ENCODE assay signal across 8 cellular contexts in the genomic region with DNA sequence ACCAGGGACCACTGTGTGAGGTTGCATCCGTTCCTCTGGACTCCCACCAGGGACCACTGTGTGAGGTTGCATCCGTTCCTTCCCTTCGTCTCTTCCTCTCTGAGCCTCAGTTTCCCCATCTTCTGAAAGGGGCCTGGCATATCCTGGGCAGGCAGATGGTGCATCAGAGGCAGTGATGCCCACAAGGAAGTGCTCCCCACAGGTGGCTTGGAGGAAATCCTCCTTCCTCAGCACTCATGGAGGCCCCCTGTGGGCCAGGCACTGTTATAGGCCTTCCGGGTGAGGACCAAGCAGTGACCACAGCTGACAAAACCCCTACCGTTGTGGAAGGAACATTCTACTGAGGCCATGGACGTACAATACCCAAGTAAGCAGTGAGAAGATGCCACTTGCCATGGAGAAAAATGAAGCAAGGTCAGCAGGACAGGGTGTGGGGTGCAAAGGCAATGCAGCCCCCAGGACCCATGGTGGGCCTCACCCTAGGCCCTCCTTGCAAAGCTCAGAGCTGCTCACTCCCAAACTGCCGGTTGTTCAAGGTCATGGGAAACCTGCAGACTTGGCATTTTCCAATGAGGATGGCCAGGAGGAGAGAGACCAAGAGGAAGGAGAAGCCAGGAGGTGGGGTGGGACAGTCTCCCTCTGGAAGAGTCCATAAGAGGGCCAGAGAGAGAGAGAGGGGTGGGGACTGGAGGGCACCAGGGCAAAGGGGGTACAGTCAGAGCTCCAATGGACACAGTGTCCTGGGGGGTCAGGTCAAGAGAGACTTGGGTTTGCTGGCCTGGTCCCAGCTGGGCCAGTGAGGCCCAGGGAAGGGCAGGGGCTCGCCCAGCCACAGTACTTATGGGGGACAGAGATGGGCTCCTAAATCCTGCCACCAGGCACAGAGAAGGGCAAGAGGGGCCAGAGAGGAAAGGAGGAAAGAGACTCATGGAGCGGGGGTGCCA. TPM values are rescaled to one million over a fixed set of nuclear protein-coding genes. Genes with fewer than 3 reads are reported as not detected.
DNase-seq lines count a peak whose midpoint lies in the region; ATAC-seq, FAIRE-seq and TF ChIP-seq lines count a peak whose summit lies in the region.

No MANE protein-coding gene starts in this region.

- no peaks in the 10 kb centered on the region for H3K79me2 ChIP-seq in Karpas-422 (ENCODE audit: low read length)
- peaks cover 20% of the 10 kb centered on the region for H3K79me2 ChIP-seq in HepG2 (ENCODE audit: insufficient read depth, low read length)

- H4K20me1 ChIP-seq in Karpas-422 (ENCODE audit: insufficient read depth, low read depth, low read length) (no peaks in the 10 kb centered on the region), HepG2 (ENCODE audit: insufficient read depth, low read length) (no peaks in the 10 kb centered on the region)

- CTCF ChIA-PET in MCF 10A (lab: Yijun Ruan, JAX) (interaction anchor here (0.5 to 1.1 kb wide), 4 partner anchors 10 to 743 kb away, joined by 3 to 6 read pairs (median 4); no protein-coding TSS in a partner anchor), HepG2 (lab: Yijun Ruan, JAX; ENCODE audit: low intra/inter-chr PET ratio, low total read pairs) (interaction anchor here (0.9 to 1.0 kb wide), 2 partner anchors 41 to 430 kb away, joined by 3 read pairs; no protein-coding TSS in a partner anchor)

- no peak overlapping the region for H2AFZ ChIP-seq in Karpas-422 (ENCODE audit: low read length)
- H2AFZ ChIP-seq in HepG2 (ENCODE audit: low read length): no peak overlapping the region

- peak overlapping the region; percentile 96 for H3K27ac Mint-ChIP-seq in MCF 10A (ENCODE audit: low read depth, unreplicated experiment)

- no peak overlapping the region for H3K27ac ChIP-seq in Karpas-422 (ENCODE audit: low read length)
- H3K27ac ChIP-seq in HepG2 (ENCODE audit: extremely low read length, insufficient read depth, low read length): peak overlapping the region; percentile 80
- H3K27ac ChIP-seq in tibial artery: peak overlapping the region; percentile 91 to 92

- H3K9ac ChIP-seq in Karpas-422 (ENCODE audit: low read length): no peak overlapping the region
- peak overlapping the region; percentile 75 for H3K9ac ChIP-seq in HepG2 (ENCODE audit: insufficient read depth, low read depth, low read length)

- no peak for TF ChIP-seq POLR2A in HepG2 (IDR thresholded peaks at IDR 0.05; ENCODE audit: insufficient read depth in 1 of 2, low read depth in 2 of 2, low read length in 2 of 2)

- H3K9me3 ChIP-seq in Karpas-422 (ENCODE audit: low read length): no peaks in the 10 kb centered on the region
- H3K9me3 ChIP-seq in HepG2 (ENCODE audit: low read length): peaks cover 7% of the 10 kb centered on the region; the same call in 1 of the 2 replicates
- H3K9me3 ChIP-seq in tibial artery: no peaks in the 10 kb centered on the region

- TF ChIP-seq CTCF in MCF 10A (IDR thresholded peaks at IDR 0.05; ENCODE audit: unreplicated experiment): no peak
- peak; percentile 75 for TF ChIP-seq CTCF in HepG2 (CRISPR knock-in tag; IDR thresholded peaks at IDR 0.05)
- TF ChIP-seq CTCF in tibial artery (IDR thresholded peaks at IDR 0.05): peak in 1 of 2 experiments; percentile 45

- BruUV-seq in MCF 10A (replicated peaks; lab: Mats Ljungman, UMichigan) (no TSS peak), HepG2 (replicated peaks; lab: Mats Ljungman, UMichigan) (TSS peak; percentile 55)

- intact Hi-C loops in MCF 10A (cut with micrococcal nuclease) (loop anchor here (5.0 kb wide), 1 partner anchor 67 kb away; no protein-coding TSS in a partner anchor), HepG2 (cut with micrococcal nuclease; ENCODE audit: unreplicated experiment) (loop anchor here (2.0 to 5.0 kb wide), 4 partner anchors 27 to 82 kb away; no protein-coding TSS in a partner anchor), tibial artery (cut with DNase I; ENCODE audit: low total_unique reads) (no loop called here)

- H3K36me3 Mint-ChIP-seq in MCF 10A (ENCODE audit: insufficient read depth, unreplicated experiment): no peaks in the 10 kb centered on the region

- H3K9me2 ChIP-seq in Karpas-422 (replicated peaks; ENCODE audit: insufficient read depth, low read length): no peaks in the 10 kb centered on the region

- H3K27me3 ChIP-seq in Karpas-422 (ENCODE audit: low read length): no peaks in the 10 kb centered on the region
- no peaks in the 10 kb centered on the region; a peak in 1 of 5 replicates for H3K27me3 ChIP-seq in HepG2 (ENCODE audit: control insufficient read depth in 1 of 2, insufficient read depth in 2 of 2, low read length in 2 of 2)
- H3K27me3 ChIP-seq in tibial artery: no peaks in the 10 kb centered on the region

- DNase-seq in COLO668 (lab: John Stamatoyannopoulos, UW; ENCODE audit: unreplicated experiment): peak; percentile 15
- peak; percentile 45 for DNase-seq in Karpas-422
- peak; percentile 44 for DNase-seq in MCF 10A (ENCODE audit: unreplicated experiment)
- DNase-seq in HepG2 (ENCODE audit: low spot score): peak; percentile 56
- no peak for DNase-seq in tibial artery
- no peak for DNase-seq in NCI-H1436 (lab: John Stamatoyannopoulos, UW)
- DNase-seq in NK-92 treated with Interleukin-12 subunit alpha and Interleukin-12 subunit beta, amount 100 ng/mL, for 24 hours (lab: John Stamatoyannopoulos, UW): no peak

- H3K4me1 Mint-ChIP-seq in MCF 10A (ENCODE audit: insufficient read depth, unreplicated experiment): peaks cover 25% of the 10 kb centered on the region

- no peaks in the 10 kb centered on the region for H3K27me3 Mint-ChIP-seq in MCF 10A (ENCODE audit: insufficient read depth, unreplicated experiment)

- peak; percentile 72 for FAIRE-seq in HepG2 (lab: Jason Lieb, UNC)

- peak overlapping the region; percentile 59 for H3K4me3 Mint-ChIP-seq in MCF 10A (ENCODE audit: unreplicated experiment)

- POLR2A ChIA-PET in MCF 10A (lab: Yijun Ruan, JAX) (interaction anchor here (0.8 to 1.1 kb wide), 2 partner anchors 14 to 238 kb away, joined by 3 read pairs; no protein-coding TSS in a partner anchor), HepG2 (lab: Yijun Ruan, JAX) (interaction anchor here (0.8 to 8.3 kb wide), 24 partner anchors 8 to 430 kb away, joined by 3 to 136 read pairs (median 5); a partner anchor contains a TSS)

- no peaks in the 10 kb centered on the region for H3K36me3 ChIP-seq in Karpas-422 (ENCODE audit: insufficient read depth, low read length)
- H3K36me3 ChIP-seq in HepG2 (replicated peaks in 1 of 2; ENCODE audit: control insufficient read depth in 1 of 2, insufficient read depth in 2 of 2, low read length in 2 of 2): no peaks in the 10 kb centered on the region; a peak in 1 of 5 replicates
- H3K36me3 ChIP-seq in tibial artery: no peaks in the 10 kb centered on the region

- WGBS in HepG2 (ENCODE audit: low lambda C conversion rate): 20% methylated on average over 9 of the region's 9 CpGs

- ATAC-seq in HepG2 (peak; percentile 42), GM18520 (IDR thresholded peaks at IDR 0.05; ENCODE audit: unreplicated experiment) (no peak)

- TF ChIP-seq EP300 in HepG2 (IDR thresholded peaks at IDR 0.05; ENCODE audit: low read depth in 2 of 2, low read length in 2 of 2) (no peak), HepG2 (CRISPR knock-in tag; IDR thresholded peaks at IDR 0.05; ENCODE audit: borderline replicate concordance) (no peak; the same call in 1 of the 2 replicates)

- H3K4me1 ChIP-seq in Karpas-422 (ENCODE audit: low read length) (0 out of 2 replicates have a peak, but pooled peaks cover 5% of the 10 kb centered on the region), HepG2 (ENCODE audit: insufficient read depth, low read length) (peaks cover 70% of the 10 kb centered on the region), tibial artery (peaks cover 0 to 45% (median 35%) of the 10 kb centered on the region in 4 donors)

- peak; percentile 73 for TF ChIP-seq RAD21 in HepG2 (CRISPR knock-in tag; IDR thresholded peaks at IDR 0.05)

- H3K4me3 ChIP-seq in Karpas-422 (ENCODE audit: low read length) (no peak overlapping the region), HepG2 (replicated peaks in 1 of 3; ENCODE audit: insufficient read depth in 1 of 3, low read depth in 2 of 3, low read length in 3 of 3) (peak overlapping the region; percentile 38 to 61 (median 50)), tibial artery (peak overlapping the region; percentile 55 to 65)

- H3K9me3 Mint-ChIP-seq in MCF 10A (ENCODE audit: unreplicated experiment): no peaks in the 10 kb centered on the region

- no peak overlapping the region for H3K4me2 ChIP-seq in Karpas-422 (ENCODE audit: low read depth, low read length, poor library complexity, severe bottlenecking)
- H3K4me2 ChIP-seq in HepG2 (ENCODE audit: low read depth, low read length): peak overlapping the region; percentile 91

- in situ Hi-C loops in HepG2 (cut with HindIII; ENCODE audit: extremely low pct_ligation_motif_present, low pct_unique_long_range_greater_than_20kb): no loop called here

RNA-seq across cellular contexts. Expression of a gene that starts 51.1 kb away (rescaled TPM):
- total RNA-seq in Karpas-422 (2014; rRNA removed; shearing (Covaris generic); ENCODE audit: low replicate concordance): not detected in 2 replicates
- total RNA-seq in MCF 10A (2022) (0.20 TPM in 1 of 2 replicates, not detected in the other), HepG2 (2016; rRNA removed; fragmentation: Illumina TruSeq; extraction: Trizol) (not detected in 2 replicates)
- not detected in 2 replicates for total RNA-seq in HepG2 (2016; cell fraction: cytosol; rRNA removed; fragmentation: Illumina TruSeq; extraction: Trizol; ENCODE audit: low read depth)
- total RNA-seq in HepG2 (2016; cell fraction: insoluble cytoplasmic fraction; rRNA removed; fragmentation: Illumina TruSeq; extraction: Trizol): not detected in 2 replicates
- total RNA-seq in HepG2 (2016; cell fraction: membrane; rRNA removed; fragmentation: Illumina TruSeq; extraction: Trizol): not detected in 2 replicates
- not detected in 2 replicates for total RNA-seq in HepG2 (2016; cell fraction: nucleus; rRNA removed; fragmentation: Illumina TruSeq; extraction: Trizol)
- polyA plus RNA-seq in HepG2 (2011; rRNA removed): not detected in 2 replicates
- not detected in 2 replicates for polyA plus RNA-seq in HepG2 (2011; cell fraction: cytosol; rRNA removed)
- polyA plus RNA-seq in HepG2 (2011; cell fraction: nucleus; rRNA removed): 0.10 TPM in 1 of 2 replicates, not detected in the other
- polyA plus RNA-seq in HepG2 (2012): not detected in 2 replicates
- not detected in 2 replicates for polyA plus RNA-seq in HepG2 (2016; cell fraction: cytosol; fragmentation: Illumina TruSeq; extraction: Trizol; ENCODE audit: low read depth)
- polyA plus RNA-seq in HepG2 (2016; cell fraction: insoluble cytoplasmic fraction; fragmentation: Illumina TruSeq; extraction: Trizol; ENCODE audit: low read depth): not detected in 2 replicates
- polyA plus RNA-seq in HepG2 (2016; cell fraction: membrane; fragmentation: Illumina TruSeq; extraction: Trizol; ENCODE audit: low read depth): not detected in 2 replicates
- polyA plus RNA-seq in HepG2 (2016; cell fraction: nucleus; fragmentation: Illumina TruSeq; extraction: Trizol; ENCODE audit: insufficient read depth, low read depth): not detected in 2 replicates
- not detected in 2 replicates for polyA minus RNA-seq in HepG2 (2011; rRNA and poly(A)+ RNA removed; ENCODE audit: low replicate concordance)
- polyA minus RNA-seq in HepG2 (2011; cell fraction: cytosol; rRNA and poly(A)+ RNA removed): not detected in 2 replicates
- polyA minus RNA-seq in HepG2 (2011; cell fraction: nucleus; rRNA and poly(A)+ RNA removed): not detected in 2 replicates

RNA-seq across cellular contexts. Expression of a gene that starts 56.2 kb away (rescaled TPM):
- total RNA-seq in Karpas-422 (2014; rRNA removed; shearing (Covaris generic); ENCODE audit: low replicate concordance): 22.4 and 31.1 TPM in 2 replicates
- total RNA-seq in MCF 10A (2022) (32.9 and 49.2 TPM in 2 replicates), HepG2 (2016; rRNA removed; fragmentation: Illumina TruSeq; extraction: Trizol) (51.0 and 53.8 TPM in 2 replicates)
- 18.8 and 21.6 TPM in 2 replicates for total RNA-seq in HepG2 (2016; cell fraction: cytosol; rRNA removed; fragmentation: Illumina TruSeq; extraction: Trizol; ENCODE audit: low read depth)
- 51.4 and 52.7 TPM in 2 replicates for total RNA-seq in HepG2 (2016; cell fraction: insoluble cytoplasmic fraction; rRNA removed; fragmentation: Illumina TruSeq; extraction: Trizol)
- 27.5 and 28.2 TPM in 2 replicates for total RNA-seq in HepG2 (2016; cell fraction: membrane; rRNA removed; fragmentation: Illumina TruSeq; extraction: Trizol)
- 24.5 and 26.0 TPM in 2 replicates for total RNA-seq in HepG2 (2016; cell fraction: nucleus; rRNA removed; fragmentation: Illumina TruSeq; extraction: Trizol)
- 49.1 and 52.7 TPM in 2 replicates for polyA plus RNA-seq in HepG2 (2011; rRNA removed)
- 51.6 and 54.5 TPM in 2 replicates for polyA plus RNA-seq in HepG2 (2011; cell fraction: cytosol; rRNA removed)
- polyA plus RNA-seq in HepG2 (2011; cell fraction: nucleus; rRNA removed): 33.4 and 35.2 TPM in 2 replicates
- polyA plus RNA-seq in HepG2 (2012): 25.7 and 35.9 TPM in 2 replicates
- polyA plus RNA-seq in HepG2 (2016; cell fraction: cytosol; fragmentation: Illumina TruSeq; extraction: Trizol; ENCODE audit: low read depth): 25.5 and 33.2 TPM in 2 replicates
- polyA plus RNA-seq in HepG2 (2016; cell fraction: insoluble cytoplasmic fraction; fragmentation: Illumina TruSeq; extraction: Trizol; ENCODE audit: low read depth): 70.9 and 81.2 TPM in 2 replicates
- 24.8 and 34.0 TPM in 2 replicates for polyA plus RNA-seq in HepG2 (2016; cell fraction: membrane; fragmentation: Illumina TruSeq; extraction: Trizol; ENCODE audit: low read depth)
- polyA plus RNA-seq in HepG2 (2016; cell fraction: nucleus; fragmentation: Illumina TruSeq; extraction: Trizol; ENCODE audit: insufficient read depth, low read depth): 54.6 and 61.5 TPM in 2 replicates
- polyA minus RNA-seq in HepG2 (2011; rRNA and poly(A)+ RNA removed; ENCODE audit: low replicate concordance): 26.8 and 119 TPM in 2 replicates
- 14.8 and 17.0 TPM in 2 replicates for polyA minus RNA-seq in HepG2 (2011; cell fraction: cytosol; rRNA and poly(A)+ RNA removed)
- polyA minus RNA-seq in HepG2 (2011; cell fraction: nucleus; rRNA and poly(A)+ RNA removed): 15.9 and 18.4 TPM in 2 replicates

Comparison
In these comparisons a context has a peak if more than half of its experiments do, and no peak if none do; other contexts are left out.
1. DNase-seq: peak in COLO668 (single experiment), Karpas-422 (single experiment), MCF 10A (single experiment) and HepG2 (single experiment); none in tibial artery (0 of 2), NCI-H1436 (single experiment) and NK-92 treated with Interleukin-12 subunit alpha and Interleukin-12 subunit beta, amount 100 ng/mL, for 24 hours (single experiment).